In genomic region chr11:96052921-96053631, GRCh38 we compare ENCODE assay signal across 9 cellular contexts.
A peak's percentile ranks its signal among the peaks of the same experiment; 100 is the strongest.
DNase-seq lines count a peak whose midpoint lies in the region; ATAC-seq, FAIRE-seq and TF ChIP-seq lines count a peak whose summit lies in the region.
"Had no signal": no experiment of that assay in that cellular context is flagged by ENCODE, and none has a peak within 500 bp of the region (broad histone marks: within the 10 kb centered on the region; RNA-seq: fewer than 3 reads in every experiment).

No MANE protein-coding gene starts in this region.

- peak; percentile 6 for FAIRE-seq in H54 (lab: Jason Lieb, UNC)

- no peak for TF ChIP-seq POLR2A in H54 (IDR thresholded peaks at IDR 0.05; ENCODE audit: low read depth, low read length)

- no peak for DNase-seq in H54 (ENCODE audit: insufficient read length, low spot score)
- no peak for DNase-seq in T-helper 17 cell
- DNase-seq in mesothelial cell of epicardium (ENCODE audit: low spot score in 2 of 2, unreplicated experiment in 2 of 2): no peak
- DNase-seq in AG08396 (ENCODE audit: low spot score): no peak
- DNase-seq in GDM1 (lab: John Stamatoyannopoulos, UW): no peak
- DNase-seq: NCI-H524 treated with DMSO at 0.1 percent for 48 hours had no signal

- TF ChIP-seq CTCF in mesothelial cell of epicardium (IDR thresholded peaks at IDR 0.05; ENCODE audit: unreplicated experiment): no peak

- peak overlapping the region; percentile 43 for H3K27ac Mint-ChIP-seq in T-helper 17 cell
- peak overlapping the region; percentile 93 for H3K27ac Mint-ChIP-seq in mesothelial cell of epicardium

- H3K36me3 Mint-ChIP-seq in T-helper 17 cell (ENCODE audit: low read depth): peaks cover 4% of the 10 kb centered on the region
- H3K36me3 Mint-ChIP-seq in mesothelial cell of epicardium: no peaks in the 10 kb centered on the region

- H3K9me3 ChIP-seq in T-helper 17 cell (ENCODE audit: control insufficient read depth, low read length, poor library complexity, severe bottlenecking): no peaks in the 10 kb centered on the region

- peak; percentile 33 for ATAC-seq in GM18498 (IDR thresholded peaks at IDR 0.05; ENCODE audit: unreplicated experiment)
- no peak for ATAC-seq in T-helper 17 cell
- ATAC-seq in GM18519 (IDR thresholded peaks at IDR 0.05; ENCODE audit: low FRiP score, unreplicated experiment): no peak
- ATAC-seq in GM21825 (IDR thresholded peaks at IDR 0.05; ENCODE audit: unreplicated experiment): no peak

- no peaks in the 10 kb centered on the region for H3K27me3 Mint-ChIP-seq in T-helper 17 cell
- H3K27me3 Mint-ChIP-seq in mesothelial cell of epicardium (ENCODE audit: low read depth): no peaks in the 10 kb centered on the region

- H3K4me1 Mint-ChIP-seq in T-helper 17 cell (peaks cover 15% of the 10 kb centered on the region), mesothelial cell of epicardium (peaks cover 73% of the 10 kb centered on the region)

- no peaks in the 10 kb centered on the region for H3K9me3 Mint-ChIP-seq in mesothelial cell of epicardium

- H3K4me3 Mint-ChIP-seq in T-helper 17 cell: no peak overlapping the region
- H3K4me3 Mint-ChIP-seq in mesothelial cell of epicardium: no peak overlapping the region
